ENCODE assay signal across 7 cellular contexts in the genomic region with DNA sequence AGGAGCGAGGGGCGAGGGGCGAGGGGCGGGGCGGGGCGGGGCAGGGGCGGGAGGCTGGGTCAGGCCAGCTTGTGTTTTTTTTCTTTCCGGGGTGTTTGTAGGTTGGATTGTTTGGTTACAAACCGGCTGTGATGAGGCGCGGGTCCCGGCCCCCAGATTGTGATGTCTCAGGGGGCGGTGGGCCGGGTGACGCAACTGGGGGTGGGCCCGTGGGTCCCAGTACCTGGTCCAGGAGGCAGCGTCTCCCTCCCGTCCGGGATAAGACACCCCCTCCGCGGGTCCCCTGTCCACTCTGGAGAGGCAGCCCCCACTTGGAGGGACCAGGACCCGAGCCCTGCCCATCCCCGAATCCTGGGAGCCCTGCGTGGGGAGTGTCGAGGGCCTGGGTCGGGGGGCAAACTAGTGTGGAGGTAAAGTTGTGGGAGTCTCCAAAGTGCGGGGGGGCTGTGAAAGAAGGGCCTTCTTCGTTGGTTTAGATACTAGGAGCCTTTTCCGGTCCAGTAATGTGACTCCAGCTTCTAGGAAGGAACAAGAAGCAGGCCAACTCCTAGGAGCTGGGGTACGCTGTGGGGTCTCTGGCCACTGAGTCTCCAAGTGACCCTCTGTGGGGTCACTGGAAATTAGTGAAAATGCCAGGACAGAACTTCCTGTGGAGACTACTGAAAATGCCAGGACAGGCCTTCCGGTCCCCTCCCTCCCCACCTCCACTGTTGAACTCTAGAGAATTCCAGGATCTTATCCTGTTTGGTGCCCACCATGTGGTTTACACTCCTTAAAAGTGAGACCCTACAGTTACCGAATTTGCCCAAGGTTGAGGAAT. TPM values are rescaled to one million over a fixed set of nuclear protein-coding genes. Genes with fewer than 3 reads are reported as not detected.
DNase-seq lines count a peak whose midpoint lies in the region; ATAC-seq and TF ChIP-seq lines count a peak whose summit lies in the region.

No MANE protein-coding gene starts in this region.

- H3K4me2 ChIP-seq in PC-3 (ENCODE audit: low read length) = peak overlapping the region; percentile 85

- no peak for TF ChIP-seq CTCF in PC-3 (conservative IDR thresholded peaks at IDR 0.05; ENCODE audit: low read depth, low read length)
- no peak for TF ChIP-seq CTCF in esophagus muscularis mucosa (IDR thresholded peaks at IDR 0.05)
- TF ChIP-seq CTCF in retinal pigment epithelial cell (conservative IDR thresholded peaks at IDR 0.05; ENCODE audit: low read depth, low read length) = no peak
- no peak for TF ChIP-seq CTCF in lower leg skin (IDR thresholded peaks at IDR 0.05)

- no peaks in the 10 kb centered on the region for H4K20me1 ChIP-seq in PC-3 (ENCODE audit: low read length)

- no peak overlapping the region for H3K9ac ChIP-seq in PC-3 (ENCODE audit: low read length)

- H3K27me3 ChIP-seq in PC-3 (ENCODE audit: low read length) (no peaks in the 10 kb centered on the region), esophagus muscularis mucosa (no peaks in the 10 kb centered on the region)

- peak overlapping the region; percentile 56; the same call in 1 of the 2 replicates for H2AFZ ChIP-seq in PC-3 (ENCODE audit: low read length)

- intact Hi-C loops in PC-3 (cut with micrococcal nuclease) = no loop called here
- intact Hi-C loops in esophagus muscularis mucosa (cut with DNase I) = no loop called here
- intact Hi-C loops in lower leg skin (cut with DNase I; ENCODE audit: low total_unique reads) = no loop called here

- H3K27ac ChIP-seq in PC-3 (ENCODE audit: low read length) (no peak overlapping the region), esophagus muscularis mucosa (replicated peaks in 1 of 4) (peak overlapping the region; percentile 63 to 76 (median 73))

- no peaks in the 10 kb centered on the region for H3K9me2 ChIP-seq in PC-3 (replicated peaks; ENCODE audit: low read length)

- DNase-seq in PC-3 (no peak), esophagus muscularis mucosa (ENCODE audit: extremely low spot score) (no peak), retinal pigment epithelial cell (ENCODE audit: low read depth) (no peak), lower leg skin (ENCODE audit: low spot score in 2 of 2) (no peak), inferior parietal cortex (ENCODE audit: extremely low spot score) (no peak)

- H3K4me1 ChIP-seq in PC-3 (ENCODE audit: insufficient read depth, low read length) (peaks cover 4% of the 10 kb centered on the region; the same call in 1 of the 2 replicates), esophagus muscularis mucosa (peaks cover 12 to 25% (median 20%) of the 10 kb centered on the region in 4 donors)

- H3F3A ChIP-seq in PC-3 (ENCODE audit: low read length, unreplicated experiment) = no peaks in the 10 kb centered on the region

- 48% methylated on average over 13 of the region's 32 CpGs for WGBS in esophagus muscularis mucosa
- 27 to 28% methylated on average over 21 to 26 of the region's 32 CpGs for WGBS in lower leg skin, 2 donors

- no peaks in the 10 kb centered on the region for H3K79me2 ChIP-seq in PC-3 (ENCODE audit: low read length)

- CTCF ChIA-PET in PC-3 (lab: Charles Lee) = no interaction called here

- BruUV-seq in PC-3 (replicated peaks; lab: Mats Ljungman, UMichigan) = no TSS peak

- H3K4me3 ChIP-seq in PC-3 (ENCODE audit: low read length) = peak overlapping the region; percentile 65
- peak overlapping the region; percentile 73 to 91 (median 78) for H3K4me3 ChIP-seq in esophagus muscularis mucosa
- H3K4me3 ChIP-seq in retinal pigment epithelial cell (ENCODE audit: low read length) = peak overlapping the region; percentile 42
- H3K4me3 ChIP-seq in lower leg skin (ENCODE audit: low read depth, poor library complexity, severe bottlenecking) = no peak overlapping the region

- POLR2A ChIA-PET in PC-3 (lab: Charles Lee; ENCODE audit: unreplicated experiment) = no interaction called here

- TF ChIP-seq POLR2A in esophagus muscularis mucosa (IDR thresholded peaks at IDR 0.05; ENCODE audit: low read depth) (no peak), lower leg skin (IDR thresholded peaks at IDR 0.05) (no peak)

- H3K36me3 ChIP-seq in PC-3 (ENCODE audit: low read depth, low read length) (no peaks in the 10 kb centered on the region), esophagus muscularis mucosa (no peaks in the 10 kb centered on the region)

- H3K9me3 ChIP-seq in PC-3 (ENCODE audit: low read length) = no peaks in the 10 kb centered on the region
- no peaks in the 10 kb centered on the region for H3K9me3 ChIP-seq in esophagus muscularis mucosa

- no peak for TF ChIP-seq EP300 in esophagus muscularis mucosa (IDR thresholded peaks at IDR 0.05)

- ATAC-seq in GM19372 (IDR thresholded peaks at IDR 0.05; ENCODE audit: low read depth, unreplicated experiment) (peak; percentile 23), PC-3 (no peak), GM21786 (IDR thresholded peaks at IDR 0.05; ENCODE audit: unreplicated experiment) (no peak)

RNA-seq across cellular contexts. Expression of a gene that starts 0.6 kb away (rescaled TPM):
- total RNA-seq in PC-3 (2014; rRNA removed) = 3.5 and 3.7 TPM in 2 replicates
- 1 to 10 TPM; 6.5 to 10.0 (median 7.9) TPM for total RNA-seq in esophagus muscularis mucosa
- total RNA-seq in lower leg skin = 1 to 10 TPM; 5.6 to 7.6 (median 7.2) TPM
